In the genomic region with DNA sequence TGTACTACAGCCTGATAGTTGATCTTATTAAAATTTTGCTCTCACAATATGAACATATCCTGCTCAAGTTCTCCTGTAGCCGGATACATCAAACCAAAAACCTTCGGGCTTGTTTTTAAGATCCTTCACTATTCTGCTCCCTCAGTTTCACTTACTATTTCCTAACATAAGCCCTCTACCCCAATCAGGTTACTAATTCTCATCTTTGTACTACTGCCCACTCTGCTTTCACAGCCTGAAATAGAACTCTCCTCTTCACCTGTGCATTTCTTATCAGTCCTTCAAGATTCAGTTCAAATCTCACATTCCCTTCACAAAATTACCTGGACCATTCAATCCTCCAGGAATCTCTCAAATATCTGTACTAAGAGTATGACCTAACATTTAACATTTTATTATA, we compare ENCODE assay signal across 23 cellular contexts.
"Had no signal": no experiment of that assay in that cellular context is flagged by ENCODE, and none has a peak within 500 bp of the region (broad histone marks: within the 10 kb centered on the region; RNA-seq: fewer than 3 reads in every experiment).

No MANE protein-coding gene starts in this region.

- H3K4me3 Mint-ChIP-seq: activated naive CD8-positive, alpha-beta T cell treated with anti-CD3 and anti-CD28 coated beads for 36 hours; dendritic cell treated with granulocyte-macrophage colony-stimulating factor and Interleukin-4, amounts not matched to agents 40 ng/mL and 50 ng/mL, for 4 days; natural killer cell treated with Interleukin-12 subunit alpha and Interleukin-12 subunit beta and Interleukin-15 and Interleukin-18, amount 100 ng/mL, for 72 hours; stimulated activated naive CD8-positive, alpha-beta T cell treated with anti-CD3 and anti-CD28 coated beads, Interleukin-15, Interleukin-2, amounts not matched to agents 100 ng/mL and 50 ng/mL, for 24 hours had no signal

- H3K36me3 ChIP-seq: ovary, prostate gland, thyroid gland, WERI-Rb-1 had no signal

- DNase-seq: activated CD8-positive, alpha-beta memory T cell treated with anti-CD3 and anti-CD28 coated beads for 24 hours; activated CD8-positive, alpha-beta memory T cell treated with anti-CD3 and anti-CD28 coated beads, Interleukin-2, amount 50 U/mL, for 4 hours; activated naive CD4-positive, alpha-beta T cell treated with Interleukin-2 at 50 U/mL for 16 hours; activated naive CD8-positive, alpha-beta T cell treated with anti-CD3 and anti-CD28 coated beads for 36 hours; activated T-cell treated with anti-CD3 and anti-CD28 coated beads, Interleukin-2, amount 50 U/mL, for 48 hours; cerebellar nuclear complex; effector CD4-positive, alpha-beta T cell; foreskin keratinocyte; kidney; ovary; stimulated activated CD4-positive, alpha-beta T cell treated with anti-CD3 and anti-CD28 coated beads, Interleukin-4, amount 100 ng/mL, for 24 hours; substantia nigra; T-helper 1 cell; thyroid gland; WERI-Rb-1 had no signal

- H3K9me3 Mint-ChIP-seq: dendritic cell treated with granulocyte-macrophage colony-stimulating factor and Interleukin-4, amounts not matched to agents 40 ng/mL and 50 ng/mL, for 4 days had no signal

- H3K27me3 ChIP-seq: foreskin keratinocyte, ovary, thyroid gland had no signal

- FAIRE-seq: bronchial epithelial cell, TTC549 had no signal

- H3K27me3 Mint-ChIP-seq: dendritic cell treated with granulocyte-macrophage colony-stimulating factor and Interleukin-4, amounts not matched to agents 40 ng/mL and 50 ng/mL, for 4 days had no signal

- H3K36me3 Mint-ChIP-seq: activated naive CD8-positive, alpha-beta T cell treated with anti-CD3 and anti-CD28 coated beads for 36 hours had no signal

- H3K9me3 ChIP-seq: ovary, prostate gland, thyroid gland had no signal

- H3K27ac ChIP-seq: foreskin keratinocyte, ovary, prostate gland, thyroid gland, WERI-Rb-1 had no signal

- H3K27ac Mint-ChIP-seq: activated naive CD8-positive, alpha-beta T cell treated with anti-CD3 and anti-CD28 coated beads for 36 hours; dendritic cell treated with granulocyte-macrophage colony-stimulating factor and Interleukin-4, amounts not matched to agents 40 ng/mL and 50 ng/mL, for 4 days; natural killer cell treated with Interleukin-12 subunit alpha and Interleukin-12 subunit beta and Interleukin-15 and Interleukin-18, amount 100 ng/mL, for 72 hours; stimulated activated naive CD8-positive, alpha-beta T cell treated with anti-CD3 and anti-CD28 coated beads, Interleukin-15, Interleukin-2, amounts not matched to agents 100 ng/mL and 50 ng/mL, for 24 hours had no signal

- H3K4me3 ChIP-seq: lung, ovary, prostate gland, thyroid gland had no signal

- ATAC-seq: foreskin keratinocyte; left lobe of liver; natural killer cell treated with Interleukin-12 subunit alpha and Interleukin-12 subunit beta and Interleukin-15 and Interleukin-18, amount 100 ng/mL, for 72 hours had no signal

- H3K4me1 Mint-ChIP-seq: activated naive CD8-positive, alpha-beta T cell treated with anti-CD3 and anti-CD28 coated beads for 36 hours had no signal
